In genomic region chr20:3727333-3728035, GRCh38 we compare ENCODE assay signal across 1 cellular context.
TF ChIP-seq lines count a peak whose summit lies in the region.

No MANE protein-coding gene starts in this region.

TF ChIP-seq in WTC11, 78 proteins besides CTCF, POLR2A, EP300 and RAD21 (continued from another document):
- TF ChIP-seq TEAD1 (CRISPR knock-in tag; IDR thresholded peaks at IDR 0.05) (no peak), MYBL2 (CRISPR knock-in tag; IDR thresholded peaks at IDR 0.05) (no peak), USF2 (CRISPR knock-in tag; IDR thresholded peaks at IDR 0.05) (no peak), NR1H2 (CRISPR knock-in tag; IDR thresholded peaks at IDR 0.05) (no peak), ELF4 (CRISPR knock-in tag; IDR thresholded peaks at IDR 0.05; ENCODE audit: low read depth) (no peak), SMAD3 (CRISPR knock-in tag; IDR thresholded peaks at IDR 0.05; ENCODE audit: borderline replicate concordance) (no peak)
- TF ChIP-seq, protein P1, sequence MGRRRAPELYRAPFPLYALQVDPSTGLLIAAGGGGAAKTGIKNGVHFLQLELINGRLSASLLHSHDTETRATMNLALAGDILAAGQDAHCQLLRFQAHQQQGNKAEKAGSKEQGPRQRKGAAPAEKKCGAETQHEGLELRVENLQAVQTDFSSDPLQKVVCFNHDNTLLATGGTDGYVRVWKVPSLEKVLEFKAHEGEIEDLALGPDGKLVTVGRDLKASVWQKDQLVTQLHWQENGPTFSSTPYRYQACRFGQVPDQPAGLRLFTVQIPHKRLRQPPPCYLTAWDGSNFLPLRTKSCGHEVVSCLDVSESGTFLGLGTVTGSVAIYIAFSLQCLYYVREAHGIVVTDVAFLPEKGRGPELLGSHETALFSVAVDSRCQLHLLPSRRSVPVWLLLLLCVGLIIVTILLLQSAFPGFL (CRISPR knock-in tag; IDR thresholded peaks at IDR 0.05; ENCODE audit: borderline replicate concordance) = no peak
TF ChIP-seq in WTC11: peak in this region for 0.
